Comparison of ENCODE assay signal across 8 cellular contexts in genomic region chr6:3848925-3849605, GRCh38. TPM values are rescaled to one million over a fixed set of nuclear protein-coding genes. Genes with fewer than 3 reads are reported as not detected.
DNase-seq lines count a peak whose midpoint lies in the region; ATAC-seq and TF ChIP-seq lines count a peak whose summit lies in the region.

TSS of gene FAM50B (plus strand) at chr6:3849373. CDS start at chr6:3849812, 439 bp downstream.

- no peaks in the 10 kb centered on the region for H3K27me3 Mint-ChIP-seq in activated naive CD4-positive, alpha-beta T cell treated with anti-CD3 and anti-CD28 coated beads, Interleukin-2, amount 50 U/mL, for 24 hours

- H4K20me1 ChIP-seq in osteoblast (ENCODE audit: insufficient read depth, low read length) = no peaks in the 10 kb centered on the region

- peak within 1 kb of the TSS; percentile 79 for H3K4me3 Mint-ChIP-seq in activated naive CD4-positive, alpha-beta T cell treated with anti-CD3 and anti-CD28 coated beads, Interleukin-2, amount 50 U/mL, for 24 hours

- H3K9me3 Mint-ChIP-seq in activated naive CD4-positive, alpha-beta T cell treated with anti-CD3 and anti-CD28 coated beads, Interleukin-2, amount 50 U/mL, for 24 hours = no peaks in the 10 kb centered on the region

- peak; percentile 86 for ATAC-seq in GM21360 (IDR thresholded peaks at IDR 0.05; ENCODE audit: unreplicated experiment)

- DNase-seq in COLO829 (ENCODE audit: low spot score) (peak; percentile 87), SHP77 treated with DMSO at 0.1 percent for 48 hours (lab: John Stamatoyannopoulos, UW) (peak; percentile 65), glomerular endothelial cell (ENCODE audit: extremely low read depth, low read depth, low spot score) (peak; percentile 27), osteoblast (ENCODE audit: insufficient read length, low spot score, missing footprints) (peak; percentile 92)

- H3K4me1 ChIP-seq in HUES48 (ENCODE audit: control insufficient read depth, insufficient read depth, low read length) (peaks cover 6% of the 10 kb centered on the region), osteoblast (ENCODE audit: insufficient read depth, low read length) (peaks cover 33% of the 10 kb centered on the region)

- peaks cover 8% of the 10 kb centered on the region for H3K79me2 ChIP-seq in osteoblast (ENCODE audit: insufficient read depth, low read length)

- no peaks in the 10 kb centered on the region for H3K36me3 Mint-ChIP-seq in activated naive CD4-positive, alpha-beta T cell treated with anti-CD3 and anti-CD28 coated beads, Interleukin-2, amount 50 U/mL, for 24 hours

- peak; percentile 77 for TF ChIP-seq CTCF in osteoblast (IDR thresholded peaks at IDR 0.05; ENCODE audit: extremely low read depth, low read depth, low read length)

- peak within 1 kb of the TSS; percentile 88 for H2AFZ ChIP-seq in osteoblast (ENCODE audit: low read length)

- H3K27ac Mint-ChIP-seq in activated naive CD4-positive, alpha-beta T cell treated with anti-CD3 and anti-CD28 coated beads, Interleukin-2, amount 50 U/mL, for 24 hours = peak within 1 kb of the TSS; percentile 70

- H3K36me3 ChIP-seq in HUES48 (ENCODE audit: control insufficient read depth, insufficient read depth, low read length) (no peaks in the 10 kb centered on the region), osteoblast (ENCODE audit: insufficient read depth, low read length) (no peaks in the 10 kb centered on the region)

- peak within 1 kb of the TSS; percentile 30 for H3K9ac ChIP-seq in HUES48 (ENCODE audit: low read depth, low read length)

- H3K4me2 ChIP-seq in osteoblast (ENCODE audit: insufficient read depth, low read length) = peak within 1 kb of the TSS; percentile 79

- H3K4me3 ChIP-seq in HUES48 (ENCODE audit: low read depth, low read length) (peak within 1 kb of the TSS; percentile 84), osteoblast (ENCODE audit: insufficient read depth, low read length) (peak within 1 kb of the TSS; percentile 74)

- H3K9me3 ChIP-seq in HUES48 (ENCODE audit: control insufficient read depth, insufficient read depth, low read length) (no peaks in the 10 kb centered on the region), osteoblast (ENCODE audit: low read depth, low read length) (no peaks in the 10 kb centered on the region)

- H3K4me1 Mint-ChIP-seq in activated naive CD4-positive, alpha-beta T cell treated with anti-CD3 and anti-CD28 coated beads, Interleukin-2, amount 50 U/mL, for 24 hours = peaks cover 10% of the 10 kb centered on the region

- no peak within 1 kb of the TSS for H3K27ac ChIP-seq in HUES48 (ENCODE audit: low read depth, low read length)
- H3K27ac ChIP-seq in osteoblast (ENCODE audit: low read depth, low read length) = peak within 1 kb of the TSS; percentile 92
- peak within 1 kb of the TSS; percentile 51 for H3K27ac ChIP-seq in temporal lobe (ENCODE audit: low read depth, low read length)

- H3K27me3 ChIP-seq in HUES48 (ENCODE audit: control insufficient read depth, insufficient read depth, low read length) = no peaks in the 10 kb centered on the region
- no peaks in the 10 kb centered on the region for H3K27me3 ChIP-seq in osteoblast (ENCODE audit: insufficient read depth, low read length)

RNA-seq across cellular contexts. Expression of gene FAM50B, which starts in this region (rescaled TPM):
- total RNA-seq in glomerular endothelial cell (6.8 and 8.3 TPM in 2 replicates), osteoblast (7.1 and 8.0 TPM in 2 replicates), temporal lobe (11.8 TPM)

Comparison
In these comparisons a context has a peak if more than half of its experiments do, and no peak if none do; other contexts are left out.
1. DNase-seq: peak in every context shown above with its lines; median percentile 92 in osteoblast; 87 in COLO829; 65 in SHP77 treated with DMSO at 0.1 percent for 48 hours; 27 in glomerular endothelial cell.